In genomic region chr1:38052750-38053415, GRCh38 we compare ENCODE assay signal across 11 cellular contexts. TPM values are rescaled to one million over a fixed set of nuclear protein-coding genes. Genes with fewer than 3 reads are reported as not detected.
DNase-seq lines count a peak whose midpoint lies in the region; ATAC-seq and TF ChIP-seq lines count a peak whose summit lies in the region.
"Had no signal": no experiment of that assay in that cellular context is flagged by ENCODE, and none has a peak within 500 bp of the region (broad histone marks: within the 10 kb centered on the region; RNA-seq: fewer than 3 reads in every experiment).

No MANE protein-coding gene starts in this region.

- TF ChIP-seq CTCF in brain (conservative IDR thresholded peaks at IDR 0.05), result no peak
- TF ChIP-seq CTCF in vagina (IDR thresholded peaks at IDR 0.05), result no peak

- no peaks in the 10 kb centered on the region for H3K36me3 Mint-ChIP-seq in brain
- no peaks in the 10 kb centered on the region for H3K36me3 Mint-ChIP-seq in activated CD8-positive, alpha-beta memory T cell treated with anti-CD3 and anti-CD28 coated beads, Interleukin-2, amount 10 ng/mL, durations not matched to agents 7 days and 5 days

- peaks cover 18% of the 10 kb centered on the region for H3K27me3 Mint-ChIP-seq in brain
- peaks cover 11% of the 10 kb centered on the region for H3K27me3 Mint-ChIP-seq in activated CD8-positive, alpha-beta memory T cell treated with anti-CD3 and anti-CD28 coated beads, Interleukin-2, amount 10 ng/mL, durations not matched to agents 7 days and 5 days

- CTCF ChIA-PET in activated CD8-positive, alpha-beta memory T cell treated with anti-CD3 and anti-CD28 coated beads, Interleukin-2, amount 10 ng/mL, durations not matched to agents 7 days and 5 days (lab: Charles Lee), result interaction anchor here (2.3 kb wide), 1 partner anchor 26 kb away, joined by 7 read pairs; no protein-coding TSS in a partner anchor

- peaks cover 66% of the 10 kb centered on the region for H3K4me1 Mint-ChIP-seq in brain
- peaks cover 6% of the 10 kb centered on the region for H3K4me1 Mint-ChIP-seq in activated CD8-positive, alpha-beta memory T cell treated with anti-CD3 and anti-CD28 coated beads, Interleukin-2, amount 10 ng/mL, durations not matched to agents 7 days and 5 days

- DNase-seq in COLO668 (lab: John Stamatoyannopoulos, UW; ENCODE audit: unreplicated experiment) (peak; percentile 60), GM19238 (ENCODE audit: insufficient read length, low spot score) (peak; percentile 55), vagina (ENCODE audit: extremely low spot score in 2 of 2) (no peak), DMS79 (lab: John Stamatoyannopoulos, UW) (no peak)
- no peak for DNase-seq in activated CD8-positive, alpha-beta memory T cell treated with anti-CD3 and anti-CD28 coated beads, Interleukin-2, amount 10 ng/mL, durations not matched to agents 7 days and 5 days
- no peak for DNase-seq in stimulated activated CD4-positive, alpha-beta T cell treated with anti-CD3 and anti-CD28 coated beads, Interleukin-2, amount 100 ng/mL, for 48 hours
- DNase-seq: adrenal gland; NK-92 treated with Interleukin-12 subunit alpha and Interleukin-12 subunit beta, amount 100 ng/mL, for 24 hours had no signal

- ATAC-seq in HG03139 (IDR thresholded peaks at IDR 0.05; ENCODE audit: unreplicated experiment), result peak; percentile 79
- no peak for ATAC-seq in activated CD8-positive, alpha-beta memory T cell treated with anti-CD3 and anti-CD28 coated beads, Interleukin-2, amount 10 ng/mL, durations not matched to agents 7 days and 5 days

- intact Hi-C loops in vagina (cut with DNase I), result no loop called here

- peaks cover 0 to 2% (median 0%) of the 10 kb centered on the region in 5 experiments for H3K9me3 Mint-ChIP-seq in brain
- no peaks in the 10 kb centered on the region for H3K9me3 Mint-ChIP-seq in activated CD8-positive, alpha-beta memory T cell treated with anti-CD3 and anti-CD28 coated beads, Interleukin-2, amount 10 ng/mL, durations not matched to agents 7 days and 5 days (ENCODE audit: low read depth)

- H3K9me3 ChIP-seq in vagina, result no peaks in the 10 kb centered on the region
- H3K9me3 ChIP-seq: adrenal gland had no signal

- no peaks in the 10 kb centered on the region for H3K36me3 ChIP-seq in vagina
- H3K36me3 ChIP-seq: adrenal gland had no signal

- peak overlapping the region in 3 of 5 experiments; percentile 52 to 72 (median 54) for H3K27ac Mint-ChIP-seq in brain
- no peak overlapping the region for H3K27ac Mint-ChIP-seq in activated CD8-positive, alpha-beta memory T cell treated with anti-CD3 and anti-CD28 coated beads, Interleukin-2, amount 10 ng/mL, durations not matched to agents 7 days and 5 days

- H3K4me1 ChIP-seq in vagina, result peaks cover 5% of the 10 kb centered on the region
- H3K4me1 ChIP-seq: adrenal gland had no signal

- H3K4me3 ChIP-seq in vagina, result no peak overlapping the region
- H3K4me3 ChIP-seq: adrenal gland had no signal

- no peaks in the 10 kb centered on the region for H3K27me3 ChIP-seq in vagina
- H3K27me3 ChIP-seq: adrenal gland had no signal

- TF ChIP-seq POLR2A in vagina (IDR thresholded peaks at IDR 0.05), result no peak

- H3K4me3 Mint-ChIP-seq in brain, result peak overlapping the region in 4 of 5 experiments; percentile 41 to 71 (median 48)
- no peak overlapping the region for H3K4me3 Mint-ChIP-seq in activated CD8-positive, alpha-beta memory T cell treated with anti-CD3 and anti-CD28 coated beads, Interleukin-2, amount 10 ng/mL, durations not matched to agents 7 days and 5 days

- no peak overlapping the region for H3K27ac ChIP-seq in vagina
- H3K27ac ChIP-seq: adrenal gland had no signal

RNA-seq across cellular contexts. Expression of gene POU3F1, which starts 6.3 kb away (rescaled TPM):
- polyA plus RNA-seq in brain (ENCODE audit: insufficient read depth, low read depth, low replicate concordance), result 0.81 TPM
- not detected for total RNA-seq in vagina
- total RNA-seq in activated CD8-positive, alpha-beta memory T cell treated with anti-CD3 and anti-CD28 coated beads, Interleukin-2, amount 10 ng/mL, durations not matched to agents 7 days and 5 days, result under 1 TPM in 1 of 2 experiments, not detected in 1; 0.09 TPM
- total RNA-seq: HT1080 had no signal

RNA-seq across cellular contexts. Expression of gene UTP11, which starts 40.3 kb away (rescaled TPM):
- polyA plus RNA-seq in brain (ENCODE audit: insufficient read depth, low read depth, low replicate concordance), result 29.6 TPM
- total RNA-seq in vagina, result 18.7 TPM
- total RNA-seq in activated CD8-positive, alpha-beta memory T cell treated with anti-CD3 and anti-CD28 coated beads, Interleukin-2, amount 10 ng/mL, durations not matched to agents 7 days and 5 days, result 10 to 100 TPM; 32.4 to 49.6 TPM

RNA-seq across cellular contexts. Expression of gene FHL3, which starts 47.6 kb away (rescaled TPM):
- polyA plus RNA-seq in brain (ENCODE audit: insufficient read depth, low read depth, low replicate concordance), result 12.8 TPM
- total RNA-seq in vagina, result 26.3 TPM
- 10 to 100 TPM; 13.5 to 14.5 TPM for total RNA-seq in activated CD8-positive, alpha-beta memory T cell treated with anti-CD3 and anti-CD28 coated beads, Interleukin-2, amount 10 ng/mL, durations not matched to agents 7 days and 5 days

Comparison
In these comparisons a context has a peak if more than half of its experiments do, and no peak if none do; other contexts are left out.
1. DNase-seq: peak in COLO668 (single experiment) and GM19238 (single experiment); none in vagina (0 of 2), activated CD8-positive, alpha-beta memory T cell treated with anti-CD3 and anti-CD28 coated beads, Interleukin-2, amount 10 ng/mL, durations not matched to agents 7 days and 5 days (single experiment), DMS79 (single experiment) and stimulated activated CD4-positive, alpha-beta T cell treated with anti-CD3 and anti-CD28 coated beads, Interleukin-2, amount 100 ng/mL, for 48 hours (0 of 2).